9 cellular contexts compared by ENCODE assay signal in the genomic region with DNA sequence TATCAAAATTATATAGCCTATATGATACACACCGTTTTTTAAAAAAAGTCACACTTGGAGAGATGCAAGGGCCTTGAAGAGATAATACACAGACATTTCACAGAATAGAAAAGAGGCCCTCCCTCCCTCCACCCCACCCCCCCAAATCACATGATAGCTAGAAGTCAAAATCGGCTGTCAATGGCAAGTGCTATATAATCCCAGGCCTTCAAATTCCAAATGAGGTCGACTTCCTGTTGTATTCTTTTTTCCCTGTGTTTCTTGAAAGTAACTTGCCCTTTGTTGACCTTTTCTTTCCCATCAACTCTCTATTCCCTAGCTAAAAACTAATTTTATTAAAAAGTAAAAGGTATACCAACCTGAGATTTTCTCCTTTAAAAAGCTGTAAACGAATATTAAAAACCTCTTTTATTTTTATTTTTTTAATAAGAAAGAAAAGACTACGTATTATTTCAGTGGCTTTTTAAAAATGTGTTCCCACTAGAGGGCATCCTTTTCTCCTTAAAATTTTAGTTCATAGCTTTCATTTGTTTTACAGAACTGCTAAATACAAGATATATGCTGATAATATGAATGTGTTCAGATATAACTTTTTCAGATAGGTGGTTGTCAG. TPM values are rescaled to one million over a fixed set of nuclear protein-coding genes. Genes with fewer than 3 reads are reported as not detected.
A peak's percentile ranks its signal among the peaks of the same experiment; 100 is the strongest.
DNase-seq lines count a peak whose midpoint lies in the region; ATAC-seq, FAIRE-seq and TF ChIP-seq lines count a peak whose summit lies in the region.
"Had no signal": no experiment of that assay in that cellular context is flagged by ENCODE, and none has a peak within 500 bp of the region (broad histone marks: within the 10 kb centered on the region; RNA-seq: fewer than 3 reads in every experiment).

No MANE protein-coding gene starts in this region.

- DNase-seq in DND-41 (no peak), LNCaP clone FGC (ENCODE audit: low read depth) (no peak), GM12878 (ENCODE audit: low read depth, low spot score) (no peak), myocyte (ENCODE audit: low read depth) (peak; percentile 26), tibial artery (no peak), DMS153 (lab: John Stamatoyannopoulos, UW) (no peak), iPS-NIHi11 (ENCODE audit: low spot score) (no peak)
- DNase-seq: T1000 had no signal

- no peak for TF ChIP-seq POLR2A in GM12878 (IDR thresholded peaks at IDR 0.05; ENCODE audit: low read depth, low read length)

- SMC1A ChIA-PET in GM12878 (lab: Charles Lee; ENCODE audit: uncharacterized antibody, unreplicated experiment) = interaction anchor here (0.7 to 1.4 kb wide), 12 partner anchors 9 to 276 kb away, joined by 3 to 9 read pairs (median 4); no protein-coding TSS in a partner anchor

- ATAC-seq in DND-41 (ENCODE audit: insufficient read depth, low read depth) = no peak
- ATAC-seq in GM12878 = 0 out of 3 replicates have a peak, but pooled peaks have one; percentile 20
- no peak for ATAC-seq in GM21423 (IDR thresholded peaks at IDR 0.05; ENCODE audit: unreplicated experiment)

- H3K4me3 ChIP-seq in DND-41 (ENCODE audit: low read depth in 1 of 2, low read length in 2 of 2) = no peak overlapping the region
- no peak overlapping the region for H3K4me3 ChIP-seq in LNCaP clone FGC (ENCODE audit: low read depth, low read length)
- no peak overlapping the region for H3K4me3 ChIP-seq in GM12878
- H3K4me3 ChIP-seq in tibial artery = no peak overlapping the region

- BruUV-seq in GM12878 (replicated peaks; lab: Mats Ljungman, UMichigan) = no TSS peak

- no peaks in the 10 kb centered on the region for H3K9me3 ChIP-seq in DND-41 (ENCODE audit: insufficient read depth, low read length, severe bottlenecking)
- H3K9me3 ChIP-seq in GM12878 (replicated peaks; ENCODE audit: control insufficient read depth, insufficient read depth, low read length) = no peaks in the 10 kb centered on the region
- no peaks in the 10 kb centered on the region for H3K9me3 ChIP-seq in tibial artery

- H3K9ac ChIP-seq in DND-41 (ENCODE audit: low read depth, low read length) (no peak overlapping the region), GM12878 (ENCODE audit: control insufficient read depth, insufficient read depth, low read length) (no peak overlapping the region)

- in situ Hi-C loops in GM12878 (cut with MboI) = no loop called here

- H3K36me3 ChIP-seq in DND-41 (ENCODE audit: insufficient read depth, low read length) = peaks cover 8% of the 10 kb centered on the region
- peaks cover 0 to 3% of the 10 kb centered on the region in 2 experiments; a peak in 1 of 4 replicates for H3K36me3 ChIP-seq in GM12878 (ENCODE audit: control insufficient read depth in 2 of 2, insufficient read depth in 2 of 2, low read length in 1 of 2)
- H3K36me3 ChIP-seq in tibial artery = no peaks in the 10 kb centered on the region

- POLR2A ChIA-PET in GM12878 (lab: Charles Lee) = interaction anchor here (0.5 to 1.2 kb wide), 4 partner anchors 10 to 277 kb away, joined by 3 to 8 read pairs (median 5); no protein-coding TSS in a partner anchor

- WGBS in GM12878 (ENCODE audit: insufficient coverage, insufficient replicate concordance, low lambda C conversion rate, missing lambda C conversion rate) = 8% methylated on average over 5 of the region's 5 CpGs

- CTCF ChIA-PET in GM12878 (lab: Yijun Ruan, JAX) = interaction anchor here (0.6 to 2.5 kb wide), 37 partner anchors 8 to 541 kb away, joined by 3 to 15 read pairs (median 4); partner anchors contain the start of gene MAT2A

- H3K4me2 ChIP-seq in DND-41 (ENCODE audit: insufficient read depth, low read length) (no peak overlapping the region), GM12878 (ENCODE audit: control insufficient read depth, insufficient read depth) (no peak overlapping the region)

- TF ChIP-seq RAD21 in GM12878 (IDR thresholded peaks at IDR 0.05; ENCODE audit: insufficient read depth, low read depth, low read length) = no peak

- RAD21 ChIA-PET in GM12878 (lab: Charles Lee; ENCODE audit: unreplicated experiment) = interaction anchor here (0.7 to 1.6 kb wide), 12 partner anchors 14 to 149 kb away, joined by 3 to 8 read pairs (median 4); no protein-coding TSS in a partner anchor

- no peak overlapping the region for H2AFZ ChIP-seq in DND-41 (ENCODE audit: low read depth, low read length)
- H2AFZ ChIP-seq in GM12878 (ENCODE audit: control insufficient read depth, low read depth, low read length) = no peak overlapping the region

- intact Hi-C loops in GM12878 (cut with micrococcal nuclease; ENCODE audit: unreplicated experiment) (no loop called here), tibial artery (cut with DNase I; ENCODE audit: low total_unique reads) (no loop called here)

- H3K4me1 ChIP-seq in DND-41 (ENCODE audit: insufficient read depth, low read length) = no peaks in the 10 kb centered on the region
- peaks cover 13% of the 10 kb centered on the region; the same call in 1 of the 2 replicates for H3K4me1 ChIP-seq in GM12878 (ENCODE audit: control insufficient read depth, insufficient read depth, low read length)
- H3K4me1 ChIP-seq in tibial artery = peaks cover 0 to 50% (median 18%) of the 10 kb centered on the region in 4 donors

- no peak for TF ChIP-seq EP300 in GM12878 (IDR thresholded peaks at IDR 0.05; ENCODE audit: borderline replicate concordance in 1 of 2, control insufficient read depth in 1 of 2, low read depth in 2 of 2, low read length in 2 of 2)

- peak; percentile 44 for FAIRE-seq in GM12878 (lab: Jason Lieb, UNC)

- peaks cover 80% of the 10 kb centered on the region for H4K20me1 ChIP-seq in DND-41 (ENCODE audit: insufficient read depth, low read length)
- H4K20me1 ChIP-seq in GM12878 (ENCODE audit: control insufficient read depth, insufficient read depth) = no peaks in the 10 kb centered on the region

- H3K27ac ChIP-seq in DND-41 (ENCODE audit: low read length) (no peak overlapping the region), GM12878 (ENCODE audit: control insufficient read depth, insufficient read depth) (no peak overlapping the region), tibial artery (no peak overlapping the region)

- peaks cover 98% of the 10 kb centered on the region for H3K79me2 ChIP-seq in DND-41 (ENCODE audit: insufficient read depth, low read length)
- H3K79me2 ChIP-seq in GM12878 (ENCODE audit: control insufficient read depth, insufficient read depth, low read length) = peaks cover 85% of the 10 kb centered on the region

- TF ChIP-seq CTCF in DND-41 (IDR thresholded peaks at IDR 0.05; ENCODE audit: borderline replicate concordance, extremely low read depth, low read length, poor library complexity, severe bottlenecking) (peak; percentile 42), LNCaP clone FGC (IDR thresholded peaks at IDR 0.05; ENCODE audit: control insufficient read depth, extremely low read depth, insufficient read depth) (peak; percentile 17; the same call in 1 of the 2 replicates), GM12878 (IDR thresholded peaks at IDR 0.05 in 2 of 3, conservative IDR thresholded peaks at IDR 0.05 in 1 of 3; ENCODE audit: control insufficient read depth in 2 of 3, extremely low read depth in 1 of 3, insufficient read depth in 1 of 3, low read depth in 3 of 3, low read length in 3 of 3) (peak in 2 of 3 experiments; percentile 3 to 23; a peak in 2 of 6 replicates), tibial artery (IDR thresholded peaks at IDR 0.05) (peak in 1 of 2 experiments; percentile 21)

- H3K27me3 ChIP-seq in DND-41 (ENCODE audit: insufficient read depth, low read length, poor library complexity) = no peaks in the 10 kb centered on the region
- no peaks in the 10 kb centered on the region for H3K27me3 ChIP-seq in GM12878 (replicated peaks in 1 of 2; ENCODE audit: control insufficient read depth in 2 of 2, insufficient read depth in 2 of 2, low read length in 1 of 2)
- no peaks in the 10 kb centered on the region for H3K27me3 ChIP-seq in tibial artery

TF ChIP-seq in GM12878, 131 proteins besides CTCF, POLR2A, EP300 and RAD21 (continues in another document):
- 0 out of 2 replicates have a peak, but pooled peaks have one; percentile 4 for TF ChIP-seq NFIC (IDR thresholded peaks at IDR 0.05; ENCODE audit: low read depth, low read length)

RNA-seq across cellular contexts. Expression of gene KCMF1, which starts 46.6 kb away (rescaled TPM):
- 33.2 and 42.8 TPM in 2 replicates for total RNA-seq in GM12878 (2013; cell fraction: nucleolus; rRNA removed)
- 38.8 and 45.1 TPM in 2 replicates for total RNA-seq in GM12878 (2014; rRNA removed)
- total RNA-seq in GM12878 (2014; rRNA removed; fragmentation: Illumina TruSeq; extraction: Trizol) = 48.2 and 51.8 TPM in 2 replicates
- 77.1 and 82.5 TPM in 2 replicates for total RNA-seq in GM12878 (2021)
- polyA plus RNA-seq in GM12878 (2011; ENCODE audit: low read depth) = 20.8 TPM
- 124 and 137 TPM in 2 replicates for polyA plus RNA-seq in GM12878 (2011; rRNA removed)
- polyA plus RNA-seq in GM12878 (2011; cell fraction: cytosol; rRNA removed) = 57.2 and 79.4 TPM in 2 replicates
- 49.0 and 62.0 TPM in 2 replicates for polyA plus RNA-seq in GM12878 (2011; cell fraction: nucleus; rRNA removed)
- polyA plus RNA-seq in GM12878 (2012) = 39.3 and 61.9 TPM in 2 replicates
- polyA plus RNA-seq in GM12878 (2014; fragmentation: Illumina TruSeq; extraction: Trizol) = 48.2 and 72.3 TPM in 2 replicates
- polyA plus RNA-seq in GM12878 (2014; fragmentation: Nextera tagmentation; extraction: Ambion mirVana) = 1 to 10 TPM; 8.4 to 9.8 TPM
- 43.1 and 47.1 TPM in 2 replicates for polyA plus RNA-seq in GM12878 (2014; rRNA removed)
- polyA plus RNA-seq in GM12878 (2016; fragmentation: Nextera tagmentation; extraction: Ambion mirVana) = 10 to 100 TPM; 27.2 to 30.6 TPM
- polyA minus RNA-seq in GM12878 (2011; rRNA and poly(A)+ RNA removed) = 67.5 and 162 TPM in 2 replicates
- 26.2 and 45.2 TPM in 2 replicates for polyA minus RNA-seq in GM12878 (2011; cell fraction: cytosol; rRNA and poly(A)+ RNA removed)
- polyA minus RNA-seq in GM12878 (2011; cell fraction: nucleus; rRNA and poly(A)+ RNA removed) = 12.5 and 16.6 TPM in 2 replicates
- 74.4 and 79.6 TPM in 2 replicates for total RNA-seq in myocyte
- polyA plus RNA-seq in myocyte (2012) = 73.0 TPM
